ENCODE assay signal across 7 cellular contexts in the genomic region with DNA sequence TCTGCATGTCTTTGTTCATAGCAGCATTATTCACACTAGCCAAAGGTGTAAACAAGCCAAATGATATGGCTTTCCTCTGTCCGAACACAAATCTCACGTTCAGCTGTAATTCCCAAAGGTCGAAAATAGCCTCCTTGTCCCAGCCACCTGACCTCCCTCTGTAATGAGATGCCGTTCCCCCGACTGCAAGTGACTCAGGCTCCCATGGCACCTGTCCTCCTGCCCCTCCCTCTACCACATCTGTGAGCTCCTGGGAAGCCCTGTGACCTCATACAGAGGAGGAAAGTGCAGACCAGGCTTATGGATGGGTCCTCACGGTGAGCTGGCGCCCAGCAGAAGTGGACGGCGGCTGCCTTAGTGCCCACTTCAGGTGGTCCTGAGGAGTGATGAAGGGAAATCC. TPM values are rescaled to one million over a fixed set of nuclear protein-coding genes. Genes with fewer than 3 reads are reported as not detected.
"Had no signal": no experiment of that assay in that cellular context is flagged by ENCODE, and none has a peak within 500 bp of the region (broad histone marks: within the 10 kb centered on the region; RNA-seq: fewer than 3 reads in every experiment).

No MANE protein-coding gene starts in this region.

RNA-seq across cellular contexts. Expression of gene CD177, which starts 15.4 kb away (rescaled TPM):
- total RNA-seq: activated CD4-positive, alpha-beta memory T cell treated with anti-CD3 and anti-CD28 coated beads, Interleukin-2, amount 10 ng/mL, durations not matched to agents 7 days and 5 days; activated CD8-positive, alpha-beta memory T cell treated with anti-CD3 and anti-CD28 coated beads, Interleukin-2, amount 10 ng/mL, durations not matched to agents 7 days and 5 days; LHCN-M2; OCI-LY7; T-helper 1 cell treated with Interleukin-12 subunit alpha and Interleukin-12 subunit beta and Interleukin-4 antibody, amounts not matched to agents 30 ng/mL and 1 ng/mL, for 36 hours; T-helper 2 cell treated with Interferon-gamma antibody and Interleukin-4, amounts not matched to agents 100 ng/mL and 5 ng/mL, for 36 hours had no signal

RNA-seq across cellular contexts. Expression of gene TEX101, which starts 45.8 kb away (rescaled TPM):
- total RNA-seq: activated CD4-positive, alpha-beta memory T cell treated with anti-CD3 and anti-CD28 coated beads, Interleukin-2, amount 10 ng/mL, durations not matched to agents 7 days and 5 days; activated CD8-positive, alpha-beta memory T cell treated with anti-CD3 and anti-CD28 coated beads, Interleukin-2, amount 10 ng/mL, durations not matched to agents 7 days and 5 days; LHCN-M2; OCI-LY7; Right ventricle myocardium superior; T-helper 1 cell treated with Interleukin-12 subunit alpha and Interleukin-12 subunit beta and Interleukin-4 antibody, amounts not matched to agents 30 ng/mL and 1 ng/mL, for 36 hours; T-helper 2 cell treated with Interferon-gamma antibody and Interleukin-4, amounts not matched to agents 100 ng/mL and 5 ng/mL, for 36 hours had no signal
